10 cellular contexts compared by ENCODE assay signal in the genomic region with DNA sequence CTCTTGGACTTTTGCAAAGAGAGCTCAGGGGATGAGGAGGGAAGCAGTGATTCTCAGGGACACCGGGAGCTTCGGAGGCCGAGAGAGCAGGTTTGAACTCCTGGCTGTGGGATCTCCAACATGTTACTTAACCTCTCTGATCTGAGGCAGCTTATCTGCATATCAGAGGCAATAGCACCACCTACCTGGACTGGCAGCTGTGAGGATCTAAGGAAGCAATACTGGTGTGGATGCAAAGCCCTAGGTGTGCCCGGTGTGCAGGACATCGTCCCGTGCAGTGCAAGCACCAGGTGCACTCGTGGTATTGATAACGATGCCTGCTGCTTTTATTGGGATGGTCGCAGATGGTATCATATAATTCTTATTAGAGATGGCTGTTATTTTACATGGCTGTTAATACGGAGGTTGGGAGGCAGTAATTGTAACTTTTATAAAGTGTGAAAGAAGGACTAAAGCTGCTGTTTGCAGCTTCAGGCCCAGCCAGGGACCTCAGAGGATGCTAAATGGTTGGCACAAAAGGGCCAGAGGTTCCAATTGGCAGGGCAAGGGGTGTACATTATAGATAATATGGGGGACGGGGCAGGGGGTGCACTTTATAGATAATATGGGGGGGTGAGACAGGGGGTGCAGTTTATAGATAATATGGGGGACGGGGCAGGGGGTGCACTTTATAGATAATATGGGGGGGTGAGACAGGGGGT. TPM values are rescaled to one million over a fixed set of nuclear protein-coding genes. Genes with fewer than 3 reads are reported as not detected.
A peak's percentile ranks its signal among the peaks of the same experiment; 100 is the strongest.
DNase-seq lines count a peak whose midpoint lies in the region; ATAC-seq and TF ChIP-seq lines count a peak whose summit lies in the region.
"Had no signal": no experiment of that assay in that cellular context is flagged by ENCODE, and none has a peak within 500 bp of the region (broad histone marks: within the 10 kb centered on the region; RNA-seq: fewer than 3 reads in every experiment).

No MANE protein-coding gene starts in this region.

- peak overlapping the region in 1 of 2 experiments; percentile 18; a peak in 1 of 4 replicates for H3K27ac ChIP-seq in SK-N-SH (ENCODE audit: low read depth in 2 of 2, low read length in 1 of 2)

- TF ChIP-seq RAD21 in SK-N-SH (IDR thresholded peaks at IDR 0.05; ENCODE audit: low read length) = peak; percentile 37

- peaks cover 0 to 24% of the 10 kb centered on the region in 2 experiments for H3K36me3 ChIP-seq in SK-N-SH (replicated peaks in 1 of 2; ENCODE audit: control insufficient read depth in 1 of 2, insufficient read depth in 2 of 2, low read length in 1 of 2)

- TF ChIP-seq EP300 in SK-N-SH (IDR thresholded peaks at IDR 0.05; ENCODE audit: borderline replicate concordance in 1 of 2, low read depth in 1 of 2, low read length in 1 of 2) = no peak

- peaks cover 91% of the 10 kb centered on the region for H4K20me1 ChIP-seq in SK-N-SH (ENCODE audit: insufficient read depth)

- TF ChIP-seq CTCF in SK-N-SH (IDR thresholded peaks at IDR 0.05) = no peak; the same call in 1 of the 2 replicates
- TF ChIP-seq CTCF in lower leg skin (IDR thresholded peaks at IDR 0.05) = no peak

- H3K4me3 ChIP-seq in SK-N-SH (ENCODE audit: low read depth in 2 of 2, low read length in 1 of 2) = no peak overlapping the region
- H3K4me3 ChIP-seq in lower leg skin (ENCODE audit: low read depth, poor library complexity, severe bottlenecking) = no peak overlapping the region

- H3K9ac ChIP-seq in SK-N-SH = no peak overlapping the region

- H3K9me3 ChIP-seq in SK-N-SH = no peaks in the 10 kb centered on the region

- DNase-seq in COLO668 (lab: John Stamatoyannopoulos, UW; ENCODE audit: unreplicated experiment) (peak; percentile 5), HEK293T (ENCODE audit: extremely low spot score) (peak; percentile 29), SK-N-SH (no peak), left lobe of liver (ENCODE audit: low spot score) (no peak), lower leg skin (ENCODE audit: low spot score in 2 of 2) (no peak), HPDE6-E6E7 (ENCODE audit: extremely low spot score) (no peak), ureter (ENCODE audit: low spot score) (no peak)
- DNase-seq: Kasumi-1, T1000 had no signal

- no peaks in the 10 kb centered on the region for H3K9me2 ChIP-seq in SK-N-SH

- POLR2A ChIA-PET in HEK293T (lab: Yijun Ruan, JAX) = interaction anchor here (1.0 kb wide), 1 partner anchor 14 kb away, joined by 3 read pairs; no protein-coding TSS in a partner anchor
- POLR2A ChIA-PET in SK-N-SH (lab: Yijun Ruan, JAX) = no interaction called here

- H3K79me2 ChIP-seq in SK-N-SH (ENCODE audit: insufficient read depth) = peaks cover 79% of the 10 kb centered on the region

- intact Hi-C loops in lower leg skin (cut with DNase I; ENCODE audit: low total_unique reads) = no loop called here

- no peak overlapping the region for H3K4me2 ChIP-seq in SK-N-SH

- peaks cover 66% of the 10 kb centered on the region for H3F3A ChIP-seq in SK-N-SH (replicated peaks; ENCODE audit: insufficient read depth)

- no peak for TF ChIP-seq POLR2A in lower leg skin (IDR thresholded peaks at IDR 0.05)

- CTCF ChIA-PET in HEK293T (lab: Yijun Ruan, JAX) = no interaction called here
- CTCF ChIA-PET in SK-N-SH (lab: Yijun Ruan, JAX) = interaction anchor here (0.6 to 1.8 kb wide), 8 partner anchors 9 to 214 kb away, joined by 3 to 18 read pairs (median 4); no protein-coding TSS in a partner anchor

- H3K4me1 ChIP-seq in SK-N-SH (ENCODE audit: control insufficient read depth in 1 of 2, insufficient read depth in 2 of 2, low read depth in 1 of 2, low read length in 1 of 2) = peaks cover 10 to 15% of the 10 kb centered on the region in 2 experiments

- no peak overlapping the region for H2AFZ ChIP-seq in SK-N-SH (ENCODE audit: low read depth)

- peak; percentile 48 for ATAC-seq in left lobe of liver
- ATAC-seq in GM21576 (IDR thresholded peaks at IDR 0.05; ENCODE audit: unreplicated experiment) = no peak

- no peaks in the 10 kb centered on the region for H3K27me3 ChIP-seq in SK-N-SH (ENCODE audit: insufficient read depth)

- 62% methylated on average over 12 of the region's 12 CpGs for WGBS in SK-N-SH (ENCODE audit: low lambda C conversion rate)
- 55 to 59% methylated on average over 11 of the region's 12 CpGs for WGBS in lower leg skin, 2 donors

TF ChIP-seq in HEK293T, 16 proteins besides CTCF, POLR2A, EP300 and RAD21:
- TF ChIP-seq FOXA1 (IDR thresholded peaks at IDR 0.05) = no peak
- TF ChIP-seq NFRKB (IDR thresholded peaks at IDR 0.05) = no peak
- no peak for TF ChIP-seq LEF1 (IDR thresholded peaks at IDR 0.05; ENCODE audit: borderline replicate concordance)
- no peak for TF ChIP-seq ARNT (IDR thresholded peaks at IDR 0.05)

TF ChIP-seq in SK-N-SH, 30 proteins besides CTCF, POLR2A, EP300 and RAD21:
- TF ChIP-seq SMC3 (IDR thresholded peaks at IDR 0.05; ENCODE audit: low read depth, low read length) (peak; percentile 16; the same call in 1 of the 2 replicates), GATA2 (CRISPR knock-in tag; IDR thresholded peaks at IDR 0.05) (peak; percentile 33; the same call in 1 of the 2 replicates)
- TF ChIP-seq, protein P1, sequence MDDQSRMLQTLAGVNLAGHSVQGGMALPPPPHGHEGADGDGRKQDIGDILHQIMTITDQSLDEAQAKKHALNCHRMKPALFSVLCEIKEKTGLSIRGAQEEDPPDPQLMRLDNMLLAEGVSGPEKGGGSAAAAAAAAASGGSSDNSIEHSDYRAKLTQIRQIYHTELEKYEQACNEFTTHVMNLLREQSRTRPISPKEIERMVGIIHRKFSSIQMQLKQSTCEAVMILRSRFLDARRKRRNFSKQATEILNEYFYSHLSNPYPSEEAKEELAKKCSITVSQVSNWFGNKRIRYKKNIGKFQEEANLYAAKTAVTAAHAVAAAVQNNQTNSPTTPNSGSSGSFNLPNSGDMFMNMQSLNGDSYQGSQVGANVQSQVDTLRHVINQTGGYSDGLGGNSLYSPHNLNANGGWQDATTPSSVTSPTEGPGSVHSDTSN (IDR thresholded peaks at IDR 0.05) = no peak

RNA-seq across cellular contexts. Expression of a gene that starts 14.9 kb away (rescaled TPM):
- polyA plus RNA-seq in SK-N-SH (2012; rRNA removed) = 26.4 and 73.8 TPM in 2 replicates
- polyA plus RNA-seq in SK-N-SH (2012; cell fraction: cytosol; rRNA removed) = 37.9 and 52.7 TPM in 2 replicates
- polyA plus RNA-seq in SK-N-SH (2012; cell fraction: nucleus; rRNA removed) = 131 and 166 TPM in 2 replicates
- 2.8 TPM for total RNA-seq in left lobe of liver
- 10 to 100 TPM in 2 of 4 donors, 1 to 10 TPM in 2; 8.4 to 14.7 (median 11.3) TPM for total RNA-seq in lower leg skin
- 64.7 TPM for total RNA-seq in ureter

Comparison
In these comparisons a context has a peak if more than half of its experiments do, and no peak if none do; other contexts are left out.
1. DNase-seq: peak in COLO668 (single experiment) and HEK293T (single experiment); none in SK-N-SH (single experiment), left lobe of liver (single experiment), lower leg skin (0 of 2), HPDE6-E6E7 (single experiment) and ureter (single experiment).